Comparison of ENCODE assay signal across 3 cellular contexts in genomic region chr16:84529607-84530006, GRCh38.
A peak's percentile ranks its signal among the peaks of the same experiment; 100 is the strongest.
TF ChIP-seq lines count a peak whose summit lies in the region.

No MANE protein-coding gene starts in this region.

TF ChIP-seq in HepG2, 621 proteins besides CTCF, POLR2A, EP300 and RAD21:
- TF ChIP-seq SP5 (CRISPR knock-in tag; IDR thresholded peaks at IDR 0.05; ENCODE audit: borderline replicate concordance, low read depth), result no peak
- no peak for TF ChIP-seq ZNF138 (CRISPR knock-in tag; IDR thresholded peaks at IDR 0.05; ENCODE audit: low read depth)
- TF ChIP-seq ZNF552 (CRISPR knock-in tag; IDR thresholded peaks at IDR 0.05; ENCODE audit: borderline replicate concordance), result no peak
- no peak for TF ChIP-seq JUND (CRISPR knock-in tag; IDR thresholded peaks at IDR 0.05)
- peak; percentile 99 for TF ChIP-seq ZFP90 (CRISPR knock-in tag; IDR thresholded peaks at IDR 0.05; ENCODE audit: borderline replicate concordance)
- no peak for TF ChIP-seq DRAP1 (CRISPR knock-in tag; IDR thresholded peaks at IDR 0.05)

TF ChIP-seq in H1, 55 proteins besides CTCF, POLR2A, EP300 and RAD21:
- TF ChIP-seq RXRA (IDR thresholded peaks at IDR 0.05; ENCODE audit: insufficient read depth, low read depth, low read length) (no peak), SIX5 (IDR thresholded peaks at IDR 0.05; ENCODE audit: low read depth, low read length) (no peak), NANOG (IDR thresholded peaks at IDR 0.05; ENCODE audit: insufficient read depth, low read depth, low read length, poor library complexity, severe bottlenecking) (no peak), RNF2 (IDR thresholded peaks at IDR 0.05; ENCODE audit: borderline replicate concordance, low read depth, low read length, missing control alignments, poor library complexity, severe bottlenecking) (no peak), TAF1 (IDR thresholded peaks at IDR 0.05; ENCODE audit: low read depth, low read length) (no peak), KDM1A (IDR thresholded peaks at IDR 0.05; ENCODE audit: borderline replicate concordance, low read length) (peak; percentile 67; the same call in 1 of the 2 replicates), KDM4A (IDR thresholded peaks at IDR 0.05; ENCODE audit: low read depth, low read length, severe bottlenecking) (no peak)

TF ChIP-seq in HEK293T, 16 proteins besides CTCF, POLR2A, EP300 and RAD21:
- TF ChIP-seq CTBP1 (IDR thresholded peaks at IDR 0.05; ENCODE audit: borderline replicate concordance) (no peak), SP1 (IDR thresholded peaks at IDR 0.05) (no peak), LEF1 (IDR thresholded peaks at IDR 0.05; ENCODE audit: borderline replicate concordance) (no peak), HDGF (IDR thresholded peaks at IDR 0.05; ENCODE audit: borderline replicate concordance) (no peak), FOXK2 (IDR thresholded peaks at IDR 0.05) (no peak), FOXA1 (IDR thresholded peaks at IDR 0.05) (no peak), SUZ12 (IDR thresholded peaks at IDR 0.05) (no peak), BHLHE40 (IDR thresholded peaks at IDR 0.05; ENCODE audit: borderline replicate concordance) (no peak), NFRKB (IDR thresholded peaks at IDR 0.05) (no peak), FOXM1 (IDR thresholded peaks at IDR 0.05; ENCODE audit: borderline replicate concordance) (no peak), ARNT (IDR thresholded peaks at IDR 0.05) (no peak), L3MBTL2 (conservative IDR thresholded peaks at IDR 0.05) (no peak), TARDBP (IDR thresholded peaks at IDR 0.05) (no peak), ZNF384 (IDR thresholded peaks at IDR 0.05) (no peak), ELF4 (IDR thresholded peaks at IDR 0.05) (no peak)
- TF ChIP-seq, protein P1, sequence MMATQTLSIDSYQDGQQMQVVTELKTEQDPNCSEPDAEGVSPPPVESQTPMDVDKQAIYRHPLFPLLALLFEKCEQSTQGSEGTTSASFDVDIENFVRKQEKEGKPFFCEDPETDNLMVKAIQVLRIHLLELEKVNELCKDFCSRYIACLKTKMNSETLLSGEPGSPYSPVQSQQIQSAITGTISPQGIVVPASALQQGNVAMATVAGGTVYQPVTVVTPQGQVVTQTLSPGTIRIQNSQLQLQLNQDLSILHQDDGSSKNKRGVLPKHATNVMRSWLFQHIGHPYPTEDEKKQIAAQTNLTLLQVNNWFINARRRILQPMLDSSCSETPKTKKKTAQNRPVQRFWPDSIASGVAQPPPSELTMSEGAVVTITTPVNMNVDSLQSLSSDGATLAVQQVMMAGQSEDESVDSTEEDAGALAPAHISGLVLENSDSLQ (IDR thresholded peaks at IDR 0.05), result no peak
